In the genomic region with DNA sequence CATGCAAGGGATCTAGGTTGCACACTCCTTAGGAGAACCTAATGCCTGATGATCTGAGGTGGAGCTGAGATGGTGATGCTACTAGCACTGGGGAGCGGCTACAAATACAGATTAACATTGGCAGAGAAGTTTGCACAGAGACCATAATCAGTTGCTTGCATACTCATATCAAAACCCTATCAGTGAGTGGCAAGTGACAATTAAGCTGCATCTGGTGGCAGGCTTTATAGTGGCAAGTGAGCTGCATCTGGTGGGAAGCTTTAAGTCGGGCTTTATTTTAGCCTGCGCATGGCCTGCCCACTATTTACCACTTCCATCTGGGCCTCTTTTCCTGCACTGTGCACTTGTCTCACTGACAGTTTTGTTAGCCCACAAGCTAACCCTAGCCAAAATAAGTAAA, we compare ENCODE assay signal across 28 cellular contexts.
A peak's percentile ranks its signal among the peaks of the same experiment; 100 is the strongest.
DNase-seq lines count a peak whose midpoint lies in the region; ATAC-seq, FAIRE-seq and TF ChIP-seq lines count a peak whose summit lies in the region.
"Had no signal": no experiment of that assay in that cellular context is flagged by ENCODE, and none has a peak within 500 bp of the region (broad histone marks: within the 10 kb centered on the region; RNA-seq: fewer than 3 reads in every experiment).

No MANE protein-coding gene starts in this region.

- H3K79me2 ChIP-seq in MM.1S (ENCODE audit: low read length) = no peaks in the 10 kb centered on the region

- H3K27me3 Mint-ChIP-seq in natural killer cell treated with Interleukin-12 subunit alpha and Interleukin-12 subunit beta and Interleukin-15 and Interleukin-18, amount 100 ng/mL, for 72 hours = no peaks in the 10 kb centered on the region
- H3K27me3 Mint-ChIP-seq in natural killer cell (ENCODE audit: low read depth in 2 of 2) = no peaks in the 10 kb centered on the region
- H3K27me3 Mint-ChIP-seq: CD8-positive, alpha-beta memory T cell had no signal

- no peak overlapping the region for H3K4me3 ChIP-seq in Jurkat, Clone E6-1 (ENCODE audit: low read length)
- H3K4me3 ChIP-seq in MM.1S (ENCODE audit: low read length) (no peak overlapping the region), BE2C (ENCODE audit: low read depth, low read length) (no peak overlapping the region)
- H3K4me3 ChIP-seq: A549, GM23338, SJCRH30 had no signal

- no peak overlapping the region for H2AFZ ChIP-seq in MM.1S (ENCODE audit: low read length)
- H2AFZ ChIP-seq: GM23338 had no signal

- peak overlapping the region in 1 of 2 donors; percentile 0 for H3K27ac Mint-ChIP-seq in natural killer cell treated with Interleukin-12 subunit alpha and Interleukin-12 subunit beta and Interleukin-15 and Interleukin-18, amount 100 ng/mL, for 72 hours
- no peak overlapping the region for H3K27ac Mint-ChIP-seq in natural killer cell
- H3K27ac Mint-ChIP-seq: GM23338, H9, HFFc6 had no signal

- H3K27me3 ChIP-seq in MM.1S (replicated peaks; ENCODE audit: insufficient read depth, low read length) (no peaks in the 10 kb centered on the region), BE2C (no peaks in the 10 kb centered on the region)
- H3K27me3 ChIP-seq: SJCRH30 had no signal

- H3K27ac ChIP-seq in MM.1S (ENCODE audit: low read length) = no peak overlapping the region
- H3K27ac ChIP-seq: A549, C4-2B, SJCRH30 had no signal

- H3K4me3 Mint-ChIP-seq in natural killer cell treated with Interleukin-12 subunit alpha and Interleukin-12 subunit beta and Interleukin-15 and Interleukin-18, amount 100 ng/mL, for 72 hours = peak overlapping the region; percentile 11
- no peak overlapping the region for H3K4me3 Mint-ChIP-seq in natural killer cell
- H3K4me3 Mint-ChIP-seq: CD8-positive, alpha-beta memory T cell; GM23338; H9; HFFc6 had no signal

- no peaks in the 10 kb centered on the region for H3K9me3 Mint-ChIP-seq in natural killer cell treated with Interleukin-12 subunit alpha and Interleukin-12 subunit beta and Interleukin-15 and Interleukin-18, amount 100 ng/mL, for 72 hours
- H3K9me3 Mint-ChIP-seq in natural killer cell = no peaks in the 10 kb centered on the region
- H3K9me3 Mint-ChIP-seq: CD8-positive, alpha-beta memory T cell; GM23338; H9; HFFc6 had no signal

- H3K9ac ChIP-seq in MM.1S (ENCODE audit: low read length) = no peak overlapping the region

- no peaks in the 10 kb centered on the region for H4K20me1 ChIP-seq in MM.1S (ENCODE audit: insufficient read depth, low read length)

- ATAC-seq in natural killer cell treated with Interleukin-12 subunit alpha and Interleukin-12 subunit beta and Interleukin-15 and Interleukin-18, amount 100 ng/mL, for 72 hours = peak in 1 of 2 donors; percentile 33
- no peak for ATAC-seq in natural killer cell
- ATAC-seq: A549, GM23338, PC-3, SK-N-SH treated with all-trans-retinoic acid at 6 μM for 48 hours had no signal

- H3K4me2 ChIP-seq in MM.1S (ENCODE audit: low read depth, low read length) = 0 out of 2 replicates have a peak overlapping the region, but pooled peaks have one; percentile 71
- H3K4me2 ChIP-seq: A549, GM23338 had no signal

- intact Hi-C loops in natural killer cell (cut with micrococcal nuclease) = no loop called here

- H3K9me2 ChIP-seq in MM.1S (replicated peaks; ENCODE audit: insufficient read depth, low read length) = no peaks in the 10 kb centered on the region

- H3K36me3 ChIP-seq in MM.1S (replicated peaks; ENCODE audit: insufficient read depth, low read length) = no peaks in the 10 kb centered on the region
- no peaks in the 10 kb centered on the region for H3K36me3 ChIP-seq in BE2C
- H3K36me3 ChIP-seq: SJCRH30 had no signal

- no peak for DNase-seq in natural killer cell treated with Interleukin-12 subunit alpha and Interleukin-12 subunit beta and Interleukin-15 and Interleukin-18, amount 100 ng/mL, for 72 hours (ENCODE audit: low spot score)
- no peak for DNase-seq in natural killer cell
- DNase-seq in Jurkat, Clone E6-1 (ENCODE audit: low read depth, low spot score) = peak; percentile 75
- DNase-seq in MM.1S = no peak
- DNase-seq in erythroblast (lab: John Stamatoyannopoulos, UW) = peak; percentile 44 to 87
- no peak for DNase-seq in BE2C
- DNase-seq in NCI-H2029 treated with DMSO at 0.1 percent for 48 hours (lab: John Stamatoyannopoulos, UW) = no peak
- DNase-seq in frontal cortex (ENCODE audit: low spot score in 2 of 2) = no peak
- DNase-seq: CD8-positive, alpha-beta memory T cell; DMS 273 treated with DMSO at 0.1 percent for 48 hours; DMS79; EL; GF-D8; H9; HFFc6; KG1; NCI-H1105 treated with DMSO at 0.1 percent for 48 hours; NCI-H146; NCI-H1930; NCI-H446; NCI-H524 treated with DMSO at 0.1 percent for 48 hours; PC-3; SJCRH30 had no signal

- FAIRE-seq in frontal cortex (lab: Jason Lieb, UNC) = no peak
- FAIRE-seq: A549, GM18507 had no signal

- H3K4me1 Mint-ChIP-seq in natural killer cell treated with Interleukin-12 subunit alpha and Interleukin-12 subunit beta and Interleukin-15 and Interleukin-18, amount 100 ng/mL, for 72 hours (ENCODE audit: low read depth in 2 of 2) = peaks cover 19 to 27% of the 10 kb centered on the region in 2 donors
- peaks cover 12 to 21% of the 10 kb centered on the region in 2 donors for H3K4me1 Mint-ChIP-seq in natural killer cell

- H3F3A ChIP-seq in MM.1S (ENCODE audit: insufficient read depth, low read length) = peaks cover 18% of the 10 kb centered on the region

- H3K4me1 ChIP-seq in MM.1S (ENCODE audit: low read length) (peaks cover 41% of the 10 kb centered on the region), BE2C (no peaks in the 10 kb centered on the region)
- H3K4me1 ChIP-seq: A549 had no signal

- TF ChIP-seq POLR2A in erythroblast (IDR thresholded peaks at IDR 0.05; ENCODE audit: low read length) = no peak

- no peaks in the 10 kb centered on the region for H3K9me3 ChIP-seq in MM.1S (replicated peaks; ENCODE audit: insufficient read depth, low read length)
- H3K9me3 ChIP-seq in BE2C = no peaks in the 10 kb centered on the region
- H3K9me3 ChIP-seq: A549, SJCRH30 had no signal

- H3K36me3 Mint-ChIP-seq in natural killer cell treated with Interleukin-12 subunit alpha and Interleukin-12 subunit beta and Interleukin-15 and Interleukin-18, amount 100 ng/mL, for 72 hours = no peaks in the 10 kb centered on the region
- no peaks in the 10 kb centered on the region for H3K36me3 Mint-ChIP-seq in natural killer cell

- TF ChIP-seq CTCF in natural killer cell (IDR thresholded peaks at IDR 0.05) = no peak
- TF ChIP-seq CTCF in MM.1S (IDR thresholded peaks at IDR 0.05; ENCODE audit: low read length) = no peak
- no peak for TF ChIP-seq CTCF in BE2C (IDR thresholded peaks at IDR 0.05; ENCODE audit: low read depth, low read length)

Comparison
In these comparisons a context has a peak if more than half of its experiments do, and no peak if none do; other contexts are left out.
1. DNase-seq: peak in Jurkat, Clone E6-1 (single experiment) and erythroblast (2 of 2); none in natural killer cell treated with Interleukin-12 subunit alpha and Interleukin-12 subunit beta and Interleukin-15 and Interleukin-18, amount 100 ng/mL, for 72 hours (single experiment), natural killer cell (single experiment), MM.1S (single experiment), BE2C (single experiment), NCI-H2029 treated with DMSO at 0.1 percent for 48 hours (single experiment) and frontal cortex (0 of 2).